Comparison of ENCODE assay signal across 8 cellular contexts in the genomic region with DNA sequence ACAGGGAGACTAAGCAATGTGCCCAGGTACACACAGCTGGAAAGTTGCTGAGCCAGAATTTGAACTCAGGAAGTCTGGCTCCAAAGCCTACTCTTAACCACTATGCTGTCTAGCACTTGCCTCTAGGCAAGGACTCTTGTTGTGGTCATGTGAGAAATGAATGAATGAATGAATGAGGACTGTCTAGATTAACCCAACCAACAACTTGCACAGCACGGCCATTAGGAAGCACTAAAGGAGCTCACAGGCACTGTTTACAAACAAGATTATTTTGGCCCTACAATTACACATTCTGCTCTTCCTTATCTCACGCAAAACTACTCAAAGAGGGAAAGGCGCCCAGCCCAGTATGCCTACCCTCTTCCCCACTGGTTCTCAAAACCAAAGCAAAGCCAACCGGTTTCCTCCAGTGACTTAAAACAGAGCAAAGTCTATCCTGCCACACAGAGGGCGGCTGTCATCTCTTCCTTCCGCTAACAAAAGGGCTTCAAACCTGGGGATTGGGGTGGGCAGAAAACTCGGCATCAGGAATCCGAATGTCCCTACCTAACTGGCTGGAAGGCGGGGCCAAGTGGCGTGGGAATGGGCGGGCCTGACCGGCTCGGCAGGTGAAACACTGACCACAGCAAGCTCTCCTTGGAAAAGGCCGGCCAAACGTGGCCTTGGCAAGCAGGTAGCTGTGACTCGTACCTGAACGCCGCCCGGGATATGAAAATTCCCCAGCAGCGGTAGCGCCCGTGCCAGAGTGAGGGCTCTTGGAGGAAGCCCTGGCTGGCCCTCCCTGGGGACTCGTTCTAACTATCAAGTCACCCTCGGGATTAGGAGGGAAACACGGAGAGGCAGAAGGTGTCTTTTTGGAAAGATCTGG. TPM values are rescaled to one million over a fixed set of nuclear protein-coding genes. Genes with fewer than 3 reads are reported as not detected.
A peak's percentile ranks its signal among the peaks of the same experiment; 100 is the strongest.
DNase-seq lines count a peak whose midpoint lies in the region; ATAC-seq and TF ChIP-seq lines count a peak whose summit lies in the region.

No MANE protein-coding gene starts in this region.

- ATAC-seq in GM21528 (IDR thresholded peaks at IDR 0.05; ENCODE audit: low FRiP score, unreplicated experiment): peak; percentile 4
- no peak for ATAC-seq in GM18520 (IDR thresholded peaks at IDR 0.05; ENCODE audit: unreplicated experiment)
- ATAC-seq in HG02973 (IDR thresholded peaks at IDR 0.05; ENCODE audit: unreplicated experiment): no peak

- H3K4me3 ChIP-seq in fibroblast of the aortic adventitia (ENCODE audit: low read depth, low read length): peak overlapping the region; percentile 93

- peaks cover 63% of the 10 kb centered on the region for H3K4me1 Mint-ChIP-seq in activated T-helper 1 cell treated with anti-CD3 and anti-CD28 coated beads, Interleukin-12 subunit alpha, Interleukin-12 subunit beta, Interleukin-2, Interleukin-4 antibody, amounts not matched to agents 30 ng/mL and 10 ng/mL and 1 ng/mL, durations not matched to agents 14 hours and 24 hours and 36 hours (ENCODE audit: low read depth)
- H3K4me1 Mint-ChIP-seq in nephron: peaks cover 65% of the 10 kb centered on the region

- H3K36me3 Mint-ChIP-seq in activated T-helper 1 cell treated with anti-CD3 and anti-CD28 coated beads, Interleukin-12 subunit alpha, Interleukin-12 subunit beta, Interleukin-2, Interleukin-4 antibody, amounts not matched to agents 30 ng/mL and 10 ng/mL and 1 ng/mL, durations not matched to agents 14 hours and 24 hours and 36 hours (ENCODE audit: low read depth): peaks cover 6% of the 10 kb centered on the region
- peaks cover 6% of the 10 kb centered on the region for H3K36me3 Mint-ChIP-seq in nephron (ENCODE audit: low read depth)

- peak overlapping the region; percentile 82 for H3K4me3 Mint-ChIP-seq in activated T-helper 1 cell treated with anti-CD3 and anti-CD28 coated beads, Interleukin-12 subunit alpha, Interleukin-12 subunit beta, Interleukin-2, Interleukin-4 antibody, amounts not matched to agents 30 ng/mL and 10 ng/mL and 1 ng/mL, durations not matched to agents 14 hours and 24 hours and 36 hours
- peak overlapping the region; percentile 90 to 95 (median 95) for H3K4me3 Mint-ChIP-seq in nephron

- TF ChIP-seq CTCF in fibroblast of the aortic adventitia (IDR thresholded peaks at IDR 0.05; ENCODE audit: insufficient read depth, low read length) (no peak), nephron (IDR thresholded peaks at IDR 0.05; ENCODE audit: unreplicated experiment in 3 of 3) (no peak)

- intact Hi-C loops in activated T-helper 1 cell treated with anti-CD3 and anti-CD28 coated beads, Interleukin-12 subunit alpha, Interleukin-12 subunit beta, Interleukin-2, Interleukin-4 antibody, amounts not matched to agents 30 ng/mL and 10 ng/mL and 1 ng/mL, durations not matched to agents 14 hours and 24 hours and 36 hours (cut with micrococcal nuclease): loop anchor here (5.0 to 10.0 kb wide), 4 partner anchors 62 to 1308 kb away; a partner anchor contains a TSS

- in situ Hi-C loops in ACHN (cut with HindIII; ENCODE audit: low pct_ligation_motif_present, low pct_unique_long_range_greater_than_20kb, low sequenced_read_pairs): no loop called here

- no peaks in the 10 kb centered on the region for H3K27me3 Mint-ChIP-seq in activated T-helper 1 cell treated with anti-CD3 and anti-CD28 coated beads, Interleukin-12 subunit alpha, Interleukin-12 subunit beta, Interleukin-2, Interleukin-4 antibody, amounts not matched to agents 30 ng/mL and 10 ng/mL and 1 ng/mL, durations not matched to agents 14 hours and 24 hours and 36 hours (ENCODE audit: insufficient read depth)
- no peaks in the 10 kb centered on the region for H3K27me3 Mint-ChIP-seq in nephron (ENCODE audit: low read depth)

- DNase-seq in ACHN (peak; percentile 21), NCI-H748 (lab: John Stamatoyannopoulos, UW; ENCODE audit: unreplicated experiment) (peak; percentile 70), fibroblast of the aortic adventitia (ENCODE audit: low read depth) (no peak)
- peak; percentile 27 for DNase-seq in activated T-helper 1 cell treated with anti-CD3 and anti-CD28 coated beads, Interleukin-12 subunit alpha, Interleukin-12 subunit beta, Interleukin-2, Interleukin-4 antibody, amounts not matched to agents 30 ng/mL and 10 ng/mL and 1 ng/mL, durations not matched to agents 14 hours and 24 hours and 36 hours (ENCODE audit: low spot score)

- H3K9me3 Mint-ChIP-seq in activated T-helper 1 cell treated with anti-CD3 and anti-CD28 coated beads, Interleukin-12 subunit alpha, Interleukin-12 subunit beta, Interleukin-2, Interleukin-4 antibody, amounts not matched to agents 30 ng/mL and 10 ng/mL and 1 ng/mL, durations not matched to agents 14 hours and 24 hours and 36 hours: no peaks in the 10 kb centered on the region
- H3K9me3 Mint-ChIP-seq in nephron: no peaks in the 10 kb centered on the region

- peak overlapping the region; percentile 84 for H3K27ac Mint-ChIP-seq in activated T-helper 1 cell treated with anti-CD3 and anti-CD28 coated beads, Interleukin-12 subunit alpha, Interleukin-12 subunit beta, Interleukin-2, Interleukin-4 antibody, amounts not matched to agents 30 ng/mL and 10 ng/mL and 1 ng/mL, durations not matched to agents 14 hours and 24 hours and 36 hours
- peak overlapping the region; percentile 62 to 85 (median 67) for H3K27ac Mint-ChIP-seq in nephron

RNA-seq across cellular contexts. Expression of a gene that starts 0.9 kb away (rescaled TPM):
- total RNA-seq in activated T-helper 1 cell treated with anti-CD3 and anti-CD28 coated beads, Interleukin-12 subunit alpha, Interleukin-12 subunit beta, Interleukin-2, Interleukin-4 antibody, amounts not matched to agents 30 ng/mL and 10 ng/mL and 1 ng/mL, durations not matched to agents 14 hours and 24 hours and 36 hours: 46.5 and 48.7 TPM in 2 replicates
- 7.0 and 12.9 TPM in 2 replicates for total RNA-seq in fibroblast of the aortic adventitia (ENCODE audit: low replicate concordance)

RNA-seq across cellular contexts. Expression of a gene that starts 12.9 kb away (rescaled TPM):
- total RNA-seq in activated T-helper 1 cell treated with anti-CD3 and anti-CD28 coated beads, Interleukin-12 subunit alpha, Interleukin-12 subunit beta, Interleukin-2, Interleukin-4 antibody, amounts not matched to agents 30 ng/mL and 10 ng/mL and 1 ng/mL, durations not matched to agents 14 hours and 24 hours and 36 hours: 57.5 and 63.8 TPM in 2 replicates
- total RNA-seq in fibroblast of the aortic adventitia (ENCODE audit: low replicate concordance): 3.9 and 9.5 TPM in 2 replicates
